ENCODE assay signal across 1 cellular context in the genomic region with DNA sequence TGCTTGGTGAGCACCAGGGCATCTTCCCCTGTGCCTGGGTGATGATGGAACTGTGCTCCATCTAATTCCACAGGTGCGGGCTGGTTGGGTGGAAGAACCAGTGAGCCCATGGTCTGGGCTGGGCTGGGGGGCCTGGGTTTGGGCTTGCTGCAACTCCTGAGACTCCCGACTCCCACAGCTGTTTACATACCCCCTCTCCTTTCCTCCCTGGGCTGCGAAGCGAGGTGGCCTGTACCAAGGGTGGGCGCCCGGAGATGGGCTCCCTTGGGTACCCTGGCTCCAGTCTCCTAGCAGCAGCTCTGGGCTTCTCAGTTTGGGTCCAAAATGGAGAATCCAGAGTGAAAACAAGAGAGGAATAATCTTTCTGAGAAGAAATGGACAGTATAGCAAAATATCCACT.
TF ChIP-seq lines count a peak whose summit lies in the region.

No MANE protein-coding gene starts in this region.

TF ChIP-seq in IMR-90, 13 proteins besides CTCF, POLR2A, EP300 and RAD21:
- TF ChIP-seq BHLHE40 (IDR thresholded peaks at IDR 0.05; ENCODE audit: low read depth, low read length), result no peak
- TF ChIP-seq RFX5 (IDR thresholded peaks at IDR 0.05; ENCODE audit: low read depth, low read length), result no peak
- TF ChIP-seq MAFK (IDR thresholded peaks at IDR 0.05; ENCODE audit: low read depth, low read length), result no peak
- TF ChIP-seq, protein P1, sequence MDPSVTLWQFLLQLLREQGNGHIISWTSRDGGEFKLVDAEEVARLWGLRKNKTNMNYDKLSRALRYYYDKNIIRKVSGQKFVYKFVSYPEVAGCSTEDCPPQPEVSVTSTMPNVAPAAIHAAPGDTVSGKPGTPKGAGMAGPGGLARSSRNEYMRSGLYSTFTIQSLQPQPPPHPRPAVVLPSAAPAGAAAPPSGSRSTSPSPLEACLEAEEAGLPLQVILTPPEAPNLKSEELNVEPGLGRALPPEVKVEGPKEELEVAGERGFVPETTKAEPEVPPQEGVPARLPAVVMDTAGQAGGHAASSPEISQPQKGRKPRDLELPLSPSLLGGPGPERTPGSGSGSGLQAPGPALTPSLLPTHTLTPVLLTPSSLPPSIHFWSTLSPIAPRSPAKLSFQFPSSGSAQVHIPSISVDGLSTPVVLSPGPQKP (IDR thresholded peaks at IDR 0.05; ENCODE audit: borderline replicate concordance, low read depth, low read length), result no peak
- TF ChIP-seq FOS (IDR thresholded peaks at IDR 0.05; ENCODE audit: low read depth, low read length), result no peak
- no peak for TF ChIP-seq MAZ (IDR thresholded peaks at IDR 0.05; ENCODE audit: borderline replicate concordance, low read depth, low read length)
- no peak for TF ChIP-seq RCOR1 (IDR thresholded peaks at IDR 0.05; ENCODE audit: insufficient replicate concordance, low read length)
- no peak for TF ChIP-seq SMC3 (IDR thresholded peaks at IDR 0.05; ENCODE audit: low read depth, low read length)
- no peak for TF ChIP-seq CEBPB (IDR thresholded peaks at IDR 0.05; ENCODE audit: low read depth, low read length)
- TF ChIP-seq, protein P2, sequence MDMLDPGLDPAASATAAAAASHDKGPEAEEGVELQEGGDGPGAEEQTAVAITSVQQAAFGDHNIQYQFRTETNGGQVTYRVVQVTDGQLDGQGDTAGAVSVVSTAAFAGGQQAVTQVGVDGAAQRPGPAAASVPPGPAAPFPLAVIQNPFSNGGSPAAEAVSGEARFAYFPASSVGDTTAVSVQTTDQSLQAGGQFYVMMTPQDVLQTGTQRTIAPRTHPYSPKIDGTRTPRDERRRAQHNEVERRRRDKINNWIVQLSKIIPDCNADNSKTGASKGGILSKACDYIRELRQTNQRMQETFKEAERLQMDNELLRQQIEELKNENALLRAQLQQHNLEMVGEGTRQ (IDR thresholded peaks at IDR 0.05; ENCODE audit: low read depth, low read length), result no peak
- TF ChIP-seq CHD1 (IDR thresholded peaks at IDR 0.05; ENCODE audit: low read depth, low read length), result no peak
- no peak for TF ChIP-seq NFE2L2 (IDR thresholded peaks at IDR 0.05; ENCODE audit: low read depth, low read length)
- TF ChIP-seq MXI1 (IDR thresholded peaks at IDR 0.05; ENCODE audit: borderline replicate concordance, low read depth, low read length), result no peak
